Comparison of ENCODE assay signal across 26 cellular contexts in genomic region chr7:112059675-112060074, GRCh38.
"Had no signal": no experiment of that assay in that cellular context is flagged by ENCODE, and none has a peak within 500 bp of the region (broad histone marks: within the 10 kb centered on the region; RNA-seq: fewer than 3 reads in every experiment).

No MANE protein-coding gene starts in this region.

- H3K36me3 Mint-ChIP-seq: naive thymus-derived CD4-positive, alpha-beta T cell; stimulated activated effector memory CD8-positive, alpha-beta T cell treated with anti-CD3 and anti-CD28 coated beads, Interleukin-12 subunit alpha, Interleukin-12 subunit beta, amount 100 ng/mL, for 72 hours had no signal

- H3K36me3 ChIP-seq: colonic mucosa, esophagus squamous epithelium, prostate gland, right atrium auricular region, sigmoid colon, tibial artery had no signal

- H3K27me3 Mint-ChIP-seq: type B pancreatic cell had no signal

- H3K27me3 ChIP-seq: colonic mucosa, esophagus squamous epithelium, right atrium auricular region, sigmoid colon, testis, tibial artery had no signal

- H3K9me3 Mint-ChIP-seq: nephron progenitor cell; stimulated activated effector memory CD8-positive, alpha-beta T cell treated with anti-CD3 and anti-CD28 coated beads, Interleukin-12 subunit alpha, Interleukin-12 subunit beta, amount 100 ng/mL, for 72 hours had no signal

- FAIRE-seq: kidney had no signal

- H3K27ac Mint-ChIP-seq: naive thymus-derived CD4-positive, alpha-beta T cell; nephron progenitor cell; stimulated activated effector memory CD8-positive, alpha-beta T cell treated with anti-CD3 and anti-CD28 coated beads, Interleukin-12 subunit alpha, Interleukin-12 subunit beta, amount 100 ng/mL, for 72 hours; type B pancreatic cell had no signal

- H3K27ac ChIP-seq: colonic mucosa, esophagus squamous epithelium, prostate gland, right atrium auricular region, sigmoid colon, testis, tibial artery had no signal

- H3K4me1 Mint-ChIP-seq: naive thymus-derived CD4-positive, alpha-beta T cell; nephron progenitor cell; stimulated activated effector memory CD8-positive, alpha-beta T cell treated with anti-CD3 and anti-CD28 coated beads, Interleukin-12 subunit alpha, Interleukin-12 subunit beta, amount 100 ng/mL, for 72 hours had no signal

- ATAC-seq: left lobe of liver; naive thymus-derived CD4-positive, alpha-beta T cell; stimulated activated effector memory CD8-positive, alpha-beta T cell treated with anti-CD3 and anti-CD28 coated beads, Interleukin-12 subunit alpha, Interleukin-12 subunit beta, amount 100 ng/mL, for 72 hours had no signal

- H3K9me3 ChIP-seq: colonic mucosa, esophagus squamous epithelium, prostate gland, right atrium auricular region, sigmoid colon, testis, tibial artery had no signal

- DNase-seq: colonic mucosa; dermis blood vessel endothelial cell; effector memory CD4-positive, alpha-beta T cell; erythroblast; esophagus squamous epithelium; foreskin melanocyte; hypothalamus; kidney; mesenchymal stem cell; midbrain; naive thymus-derived CD4-positive, alpha-beta T cell; nephron progenitor cell; nucleus accumbens; sigmoid colon; stimulated activated CD4-positive, alpha-beta T cell treated with anti-CD3 and anti-CD28 coated beads, Interleukin-2, amount 100 ng/mL, for 24 hours; stimulated activated CD4-positive, alpha-beta T cell treated with anti-CD3 and anti-CD28 coated beads, Interleukin-4, amount 100 ng/mL, for 24 hours; stimulated activated naive CD4-positive, alpha-beta T cell treated with Interleukin-2 at 50 U/mL for 16 hours; substantia nigra; testis; tibial artery had no signal

- H3K4me3 Mint-ChIP-seq: naive thymus-derived CD4-positive, alpha-beta T cell; nephron progenitor cell; stimulated activated effector memory CD8-positive, alpha-beta T cell treated with anti-CD3 and anti-CD28 coated beads, Interleukin-12 subunit alpha, Interleukin-12 subunit beta, amount 100 ng/mL, for 72 hours; type B pancreatic cell had no signal

- H3K4me1 ChIP-seq: colonic mucosa, prostate gland, right atrium auricular region, testis, tibial artery had no signal

- H3K4me3 ChIP-seq: colonic mucosa, esophagus squamous epithelium, lung, prostate gland, right atrium auricular region, sigmoid colon, testis, tibial artery had no signal
